8 cellular contexts compared by ENCODE assay signal in genomic region chr2:30446602-30447148, GRCh38. TPM values are rescaled to one million over a fixed set of nuclear protein-coding genes. Genes with fewer than 3 reads are reported as not detected.
A peak's percentile ranks its signal among the peaks of the same experiment; 100 is the strongest.
DNase-seq lines count a peak whose midpoint lies in the region; ATAC-seq and TF ChIP-seq lines count a peak whose summit lies in the region.

No MANE protein-coding gene starts in this region.

- H3K27me3 Mint-ChIP-seq in activated naive CD8-positive, alpha-beta T cell treated with anti-CD3 and anti-CD28 coated beads, Interleukin-2, amount 50 U/mL, for 24 hours = no peaks in the 10 kb centered on the region

- H3K36me3 ChIP-seq in kidney epithelial cell (ENCODE audit: control insufficient read depth, insufficient read depth, low read length) (no peaks in the 10 kb centered on the region), thoracic aorta (no peaks in the 10 kb centered on the region)

- H3K27me3 ChIP-seq in kidney epithelial cell (ENCODE audit: control insufficient read depth, insufficient read depth, low read length) = no peaks in the 10 kb centered on the region
- no peaks in the 10 kb centered on the region for H3K27me3 ChIP-seq in thoracic aorta (replicated peaks; ENCODE audit: insufficient read depth)

- H3K27ac ChIP-seq in thoracic aorta = peak overlapping the region; percentile 57 to 72

- peak overlapping the region; percentile 96 for H3K27ac Mint-ChIP-seq in activated naive CD8-positive, alpha-beta T cell treated with anti-CD3 and anti-CD28 coated beads, Interleukin-2, amount 50 U/mL, for 24 hours

- ATAC-seq in GM18498 (IDR thresholded peaks at IDR 0.05; ENCODE audit: unreplicated experiment) (peak; percentile 5), HG03196 (IDR thresholded peaks at IDR 0.05; ENCODE audit: unreplicated experiment) (peak; percentile 11), thoracic aorta (ENCODE audit: insufficient number of reproducible peaks, low FRiP score, low read depth) (peak; percentile 57), HG02623 (IDR thresholded peaks at IDR 0.05; ENCODE audit: unreplicated experiment) (no peak)
- ATAC-seq in activated naive CD8-positive, alpha-beta T cell treated with anti-CD3 and anti-CD28 coated beads, Interleukin-2, amount 50 U/mL, for 24 hours = peak; percentile 68

- peaks cover 4 to 23% of the 10 kb centered on the region in 2 donors for H3K4me1 ChIP-seq in thoracic aorta (ENCODE audit: control insufficient read depth in 1 of 2, low read depth in 2 of 2)

- H3K4me3 ChIP-seq in kidney epithelial cell (ENCODE audit: low read depth, low read length) = peak overlapping the region; percentile 86
- H3K4me3 ChIP-seq in thoracic aorta = peak overlapping the region; percentile 98

- H3K4me3 Mint-ChIP-seq in activated naive CD8-positive, alpha-beta T cell treated with anti-CD3 and anti-CD28 coated beads, Interleukin-2, amount 50 U/mL, for 24 hours = peak overlapping the region; percentile 89

- no peaks in the 10 kb centered on the region for H3K9me3 ChIP-seq in thoracic aorta

- H3K36me3 Mint-ChIP-seq in activated naive CD8-positive, alpha-beta T cell treated with anti-CD3 and anti-CD28 coated beads, Interleukin-2, amount 50 U/mL, for 24 hours (ENCODE audit: low read depth) = peaks cover 16% of the 10 kb centered on the region

- no peaks in the 10 kb centered on the region for H3K9me3 Mint-ChIP-seq in activated naive CD8-positive, alpha-beta T cell treated with anti-CD3 and anti-CD28 coated beads, Interleukin-2, amount 50 U/mL, for 24 hours

- no peak for DNase-seq in activated naive CD8-positive, alpha-beta T cell treated with anti-CD3 and anti-CD28 coated beads, Interleukin-2, amount 50 U/mL, for 24 hours
- DNase-seq in kidney epithelial cell (ENCODE audit: low read depth) (no peak), thoracic aorta (ENCODE audit: low spot score) (no peak), NCI-H446 treated with DMSO at 0.1 percent for 48 hours (lab: John Stamatoyannopoulos, UW) (no peak)
- no peak for DNase-seq in central memory CD4-positive, alpha-beta T cell

- H3K4me1 Mint-ChIP-seq in activated naive CD8-positive, alpha-beta T cell treated with anti-CD3 and anti-CD28 coated beads, Interleukin-2, amount 50 U/mL, for 24 hours = peaks cover 34% of the 10 kb centered on the region

- TF ChIP-seq CTCF in kidney epithelial cell (IDR thresholded peaks at IDR 0.05; ENCODE audit: insufficient read depth, low read length, poor library complexity, severe bottlenecking) = no peak
- TF ChIP-seq CTCF in thoracic aorta (IDR thresholded peaks at IDR 0.05) = no peak

RNA-seq across cellular contexts. Expression of gene LCLAT1, which starts 0.4 kb away (rescaled TPM):
- total RNA-seq in kidney epithelial cell = 21.1 and 26.7 TPM in 2 replicates
- total RNA-seq in thoracic aorta = 10 to 100 TPM; 14.8 to 43.9 TPM
